9 cellular contexts compared by ENCODE assay signal in genomic region chr3:179046497-179047353, GRCh38. TPM values are rescaled to one million over a fixed set of nuclear protein-coding genes. Genes with fewer than 3 reads are reported as not detected.
DNase-seq lines count a peak whose midpoint lies in the region; ATAC-seq and TF ChIP-seq lines count a peak whose summit lies in the region.
"Had no signal": no experiment of that assay in that cellular context is flagged by ENCODE, and none has a peak within 500 bp of the region (broad histone marks: within the 10 kb centered on the region; RNA-seq: fewer than 3 reads in every experiment).

No MANE protein-coding gene starts in this region.

- H2AFZ ChIP-seq in GM23248 = no peak overlapping the region

- H4K20me1 ChIP-seq in GM23248 (ENCODE audit: insufficient read depth) = peaks cover 6% of the 10 kb centered on the region

- H3K27me3 ChIP-seq in GM23248 (replicated peaks; ENCODE audit: insufficient read depth) = no peaks in the 10 kb centered on the region

- H3K27ac Mint-ChIP-seq in natural killer cell = peak overlapping the region; percentile 16 to 51

- no peak overlapping the region for H3K4me3 ChIP-seq in GM23248

- no peaks in the 10 kb centered on the region for H3K9me2 ChIP-seq in GM23248 (ENCODE audit: insufficient read depth)

- WGBS in GM23248 (ENCODE audit: low coverage in 1 of 2, low lambda C conversion rate in 2 of 2, missing lambda C conversion rate in 2 of 2), 2 experiments = 89 to 91% methylated on average over 8 of the region's 8 CpGs

- no peaks in the 10 kb centered on the region for H3K9me3 ChIP-seq in GM23248 (ENCODE audit: low read depth)

- 0 out of 2 replicates have a peak, but pooled peaks cover 3% of the 10 kb centered on the region for H3K36me3 ChIP-seq in GM23248 (ENCODE audit: low read depth)

- no peaks in the 10 kb centered on the region for H3K27me3 Mint-ChIP-seq in natural killer cell (ENCODE audit: low read depth in 2 of 2)

- H3K9ac ChIP-seq in GM23248 = no peak overlapping the region

- H3K4me2 ChIP-seq in GM23248 (ENCODE audit: unreplicated experiment) = no peak overlapping the region

- H3K36me3 Mint-ChIP-seq in natural killer cell = no peaks in the 10 kb centered on the region

- H3K79me2 ChIP-seq in GM23248 (ENCODE audit: insufficient read depth) = peaks cover 99% of the 10 kb centered on the region

- peaks cover 51 to 70% of the 10 kb centered on the region in 2 donors for H3K4me1 Mint-ChIP-seq in natural killer cell

- H3F3A ChIP-seq in GM23248 (ENCODE audit: insufficient read depth) = peaks cover 9% of the 10 kb centered on the region; the same call in 1 of the 2 replicates

- intact Hi-C loops in natural killer cell (cut with micrococcal nuclease) (no loop called here), posterior vena cava (cut with DNase I) (no loop called here)

- H3K9me3 Mint-ChIP-seq in natural killer cell = no peaks in the 10 kb centered on the region

- peak overlapping the region; percentile 73 for H3K4me3 Mint-ChIP-seq in natural killer cell

- in situ Hi-C loops in GM23248 (cut with MboI) = loop anchor here (25.0 kb wide), 1 partner anchor 516 kb away; the partner anchor contains the start of gene ACTL6A

- peak; percentile 24 for DNase-seq in GM23248
- peak; percentile 95 for DNase-seq in LHCN-M2 (ENCODE audit: low read depth)
- DNase-seq in natural killer cell = no peak
- no peak for DNase-seq in posterior vena cava (ENCODE audit: low spot score)
- no peak for DNase-seq in DMS153 (lab: John Stamatoyannopoulos, UW)
- DNase-seq in stimulated activated CD4-positive, alpha-beta T cell treated with anti-CD3 and anti-CD28 coated beads, Interleukin-2, amount 100 ng/mL, for 24 hours = no peak
- DNase-seq in T-helper 2 cell = no peak
- DNase-seq: activated T-cell treated with anti-CD3 and anti-CD28 coated beads, Interleukin-2, amount 50 U/mL, for 48 hours had no signal

- H3K4me1 ChIP-seq in GM23248 (ENCODE audit: insufficient read depth) = peaks cover 11% of the 10 kb centered on the region; the same call in 1 of the 2 replicates

- peak; percentile 69 for ATAC-seq in GM18520 (IDR thresholded peaks at IDR 0.05; ENCODE audit: unreplicated experiment)
- peak; percentile 35 to 76 (median 47) for ATAC-seq in natural killer cell

- no peak overlapping the region for H3K27ac ChIP-seq in GM23248

- TF ChIP-seq CTCF in natural killer cell (IDR thresholded peaks at IDR 0.05) = no peak

RNA-seq across cellular contexts. Expression of gene ZMAT3, which starts 24.9 kb away (rescaled TPM):
- total RNA-seq in GM23248 (2014; rRNA removed; shearing (Covaris generic)) = 23.6 and 24.8 TPM in 2 replicates
- 37.8 and 40.1 TPM in 2 replicates for polyA plus RNA-seq in GM23248 (2016; fragmentation: Nextera tagmentation; extraction: Ambion mirVana)
- total RNA-seq in LHCN-M2 (2014; rRNA removed) (41.7 and 53.6 TPM in 2 replicates), natural killer cell (10 to 100 TPM; 22.5 to 32.9 (median 24.1) TPM), posterior vena cava (10 to 100 TPM; 27.9 to 28.4 TPM)
- 26.5 TPM for polyA plus RNA-seq in LHCN-M2 (2012)

Comparison
In these comparisons a context has a peak if more than half of its experiments do, and no peak if none do; other contexts are left out.
1. DNase-seq: peak in GM23248 (single experiment) and LHCN-M2 (single experiment); none in natural killer cell (single experiment), posterior vena cava (single experiment), DMS153 (single experiment), stimulated activated CD4-positive, alpha-beta T cell treated with anti-CD3 and anti-CD28 coated beads, Interleukin-2, amount 100 ng/mL, for 24 hours (0 of 2) and T-helper 2 cell (0 of 5).